In the genomic region with DNA sequence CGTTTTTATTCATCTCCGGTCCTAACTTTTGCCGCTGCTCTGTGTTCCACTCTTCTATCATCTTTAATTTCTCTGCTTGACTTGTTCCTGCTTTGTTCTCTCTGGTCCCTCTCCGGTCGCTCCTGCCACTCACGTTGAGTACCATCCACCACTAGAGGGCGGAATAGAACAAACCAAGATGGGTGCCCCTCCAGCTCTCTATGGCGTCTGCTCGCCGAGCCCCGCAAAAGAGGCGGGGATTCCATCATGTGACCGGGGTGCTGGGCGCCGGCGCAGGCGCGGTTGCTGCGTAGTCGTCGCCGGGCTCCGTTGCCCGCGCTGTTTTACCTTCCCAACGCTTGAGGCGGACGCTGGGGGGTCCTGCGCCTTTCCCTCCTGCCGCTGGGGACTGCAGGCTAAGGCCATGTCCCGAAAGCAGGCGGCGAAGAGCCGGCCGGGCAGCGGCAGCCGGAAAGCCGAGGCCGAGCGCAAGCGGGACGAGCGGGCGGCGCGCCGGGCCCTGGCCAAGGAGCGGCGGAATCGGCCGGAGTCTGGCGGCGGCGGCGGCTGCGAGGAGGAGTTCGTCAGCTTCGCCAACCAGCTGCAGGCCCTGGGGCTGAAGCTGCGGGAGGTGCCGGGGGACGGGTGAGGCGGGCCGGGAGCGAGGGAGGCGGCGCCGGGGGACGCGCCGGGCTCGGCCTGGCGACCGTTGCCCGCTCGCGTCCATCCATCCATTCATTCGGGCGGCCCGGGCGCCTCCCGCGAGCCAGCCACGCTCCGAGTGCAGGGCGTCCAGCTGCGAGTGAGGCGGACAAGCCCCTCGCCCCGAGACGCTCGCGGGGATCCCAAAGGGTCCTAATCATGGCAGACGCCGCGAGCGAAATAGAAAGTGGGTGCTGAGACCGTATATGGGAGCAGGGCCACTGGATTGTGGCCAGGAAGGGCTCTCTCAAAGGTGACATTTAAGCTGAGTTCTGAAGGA, we compare ENCODE assay signal across 1 cellular context.
TF ChIP-seq lines count a peak whose summit lies in the region.

A gene with protein sequence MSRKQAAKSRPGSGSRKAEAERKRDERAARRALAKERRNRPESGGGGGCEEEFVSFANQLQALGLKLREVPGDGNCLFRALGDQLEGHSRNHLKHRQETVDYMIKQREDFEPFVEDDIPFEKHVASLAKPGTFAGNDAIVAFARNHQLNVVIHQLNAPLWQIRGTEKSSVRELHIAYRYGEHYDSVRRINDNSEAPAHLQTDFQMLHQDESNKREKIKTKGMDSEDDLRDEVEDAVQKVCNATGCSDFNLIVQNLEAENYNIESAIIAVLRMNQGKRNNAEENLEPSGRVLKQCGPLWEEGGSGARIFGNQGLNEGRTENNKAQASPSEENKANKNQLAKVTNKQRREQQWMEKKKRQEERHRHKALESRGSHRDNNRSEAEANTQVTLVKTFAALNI (plus strand): TSS at position 285 of the 961 bp plus-strand sequence. CDS start 119 bp downstream, at position 404.

TF ChIP-seq in liver, 16 proteins besides CTCF, POLR2A, EP300 and RAD21 (continued from another document):
- TF ChIP-seq, protein P1, sequence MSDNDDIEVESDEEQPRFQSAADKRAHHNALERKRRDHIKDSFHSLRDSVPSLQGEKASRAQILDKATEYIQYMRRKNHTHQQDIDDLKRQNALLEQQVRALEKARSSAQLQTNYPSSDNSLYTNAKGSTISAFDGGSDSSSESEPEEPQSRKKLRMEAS (IDR thresholded peaks at IDR 0.05): peak; percentile 36
- peak; percentile 13 to 27 for TF ChIP-seq HNF4A (conservative IDR thresholded peaks at IDR 0.05)
- no peak for TF ChIP-seq TAF1 (conservative IDR thresholded peaks at IDR 0.05)
- peak in 1 of 2 donors; percentile 70 for TF ChIP-seq GABPA (IDR thresholded peaks at IDR 0.05 in 1 of 2, conservative IDR thresholded peaks at IDR 0.05 in 1 of 2)
- peak; percentile 45 for TF ChIP-seq SP1 (IDR thresholded peaks at IDR 0.05)
